22 cellular contexts compared by ENCODE assay signal in genomic region chr6:132952998-132953397, GRCh38.
"Had no signal": no experiment of that assay in that cellular context is flagged by ENCODE, and none has a peak within 500 bp of the region (broad histone marks: within the 10 kb centered on the region; RNA-seq: fewer than 3 reads in every experiment).

No MANE protein-coding gene starts in this region.

- H3K4me3 ChIP-seq: ascending aorta, body of pancreas, Peyer's patch, SJSA1 had no signal

- H3K9me3 ChIP-seq: ascending aorta, body of pancreas, Peyer's patch, SJSA1 had no signal

- H3K36me3 Mint-ChIP-seq: activated naive CD4-positive, alpha-beta T cell treated with anti-CD3 and anti-CD28 coated beads, Interleukin-2, amount 50 U/mL, for 24 hours had no signal

- FAIRE-seq: bronchial epithelial cell had no signal

- H3K9me3 Mint-ChIP-seq: activated naive CD4-positive, alpha-beta T cell treated with anti-CD3 and anti-CD28 coated beads, Interleukin-2, amount 50 U/mL, for 24 hours; activated T-cell treated with anti-CD3 and anti-CD28 coated beads, Interleukin-2, amount 50 U/mL, for 24 hours; activated T-helper 1 cell treated with anti-CD3 and anti-CD28 coated beads, Interleukin-12 subunit alpha, Interleukin-12 subunit beta, Interleukin-2, Interleukin-4 antibody, amounts not matched to agents 30 ng/mL and 10 ng/mL and 1 ng/mL, durations not matched to agents 14 hours and 24 hours and 36 hours; T-helper 1 cell treated with Interleukin-12 subunit alpha and Interleukin-12 subunit beta and Interleukin-4 antibody, amounts not matched to agents 30 μg/mL and 1 μg/mL, for 36 hours had no signal

- H3K27ac ChIP-seq: ascending aorta, body of pancreas, KMS-11, Peyer's patch, RWPE1, SJSA1 had no signal

- H3K4me1 Mint-ChIP-seq: activated naive CD4-positive, alpha-beta T cell treated with anti-CD3 and anti-CD28 coated beads, Interleukin-2, amount 50 U/mL, for 24 hours had no signal

- H3K27me3 ChIP-seq: ascending aorta, body of pancreas, Peyer's patch, SJSA1 had no signal

- DNase-seq: activated CD4-positive, alpha-beta T cell treated with anti-CD3 and anti-CD28 coated beads for 4 hours; activated CD4-positive, alpha-beta T cell treated with anti-CD3 and anti-CD28 coated beads, Interleukin-2, amount 50 U/mL, for 4 hours; activated CD8-positive, alpha-beta T cell treated with anti-CD3 and anti-CD28 coated beads, Interleukin-2, amount 10 ng/mL, durations not matched to agents 7 days and 5 days; activated effector memory CD4-positive, alpha-beta T cell treated with Interleukin-2 at 50 U/mL for 16 hours; activated naive CD4-positive, alpha-beta T cell; activated T-cell treated with anti-CD3 and anti-CD28 coated beads, Interleukin-2, amount 50 U/mL, for 24 hours; amniotic stem cell; body of pancreas; central memory CD4-positive, alpha-beta T cell; NCI-H1092; NCI-H1417; NCI-H1930; Peyer's patch; Right ventricle myocardium superior had no signal

- H3K36me3 ChIP-seq: ascending aorta, Peyer's patch, SJSA1 had no signal

- H3K4me3 Mint-ChIP-seq: activated CD8-positive, alpha-beta T cell treated with anti-CD3 and anti-CD28 coated beads, Interleukin-2, amount 10 ng/mL, durations not matched to agents 7 days and 5 days; activated naive CD4-positive, alpha-beta T cell treated with anti-CD3 and anti-CD28 coated beads, Interleukin-2, amount 50 U/mL, for 24 hours; activated T-cell treated with anti-CD3 and anti-CD28 coated beads, Interleukin-2, amount 50 U/mL, for 24 hours; activated T-helper 1 cell treated with anti-CD3 and anti-CD28 coated beads, Interleukin-12 subunit alpha, Interleukin-12 subunit beta, Interleukin-2, Interleukin-4 antibody, amounts not matched to agents 30 ng/mL and 10 ng/mL and 1 ng/mL, durations not matched to agents 14 hours and 24 hours and 36 hours; T-helper 1 cell treated with Interleukin-12 subunit alpha and Interleukin-12 subunit beta and Interleukin-4 antibody, amounts not matched to agents 30 μg/mL and 1 μg/mL, for 36 hours had no signal

- H3K27ac Mint-ChIP-seq: activated CD8-positive, alpha-beta T cell treated with anti-CD3 and anti-CD28 coated beads, Interleukin-2, amount 10 ng/mL, durations not matched to agents 7 days and 5 days; activated naive CD4-positive, alpha-beta T cell treated with anti-CD3 and anti-CD28 coated beads, Interleukin-2, amount 50 U/mL, for 24 hours; activated T-cell treated with anti-CD3 and anti-CD28 coated beads, Interleukin-2, amount 50 U/mL, for 24 hours; activated T-helper 1 cell treated with anti-CD3 and anti-CD28 coated beads, Interleukin-12 subunit alpha, Interleukin-12 subunit beta, Interleukin-2, Interleukin-4 antibody, amounts not matched to agents 30 ng/mL and 10 ng/mL and 1 ng/mL, durations not matched to agents 14 hours and 24 hours and 36 hours; T-helper 1 cell treated with Interleukin-12 subunit alpha and Interleukin-12 subunit beta and Interleukin-4 antibody, amounts not matched to agents 30 μg/mL and 1 μg/mL, for 36 hours had no signal

- H3K9ac ChIP-seq: KMS-11 had no signal

- H3K4me1 ChIP-seq: ascending aorta, body of pancreas, Peyer's patch, SJSA1 had no signal

- H3K4me2 ChIP-seq: KMS-11 had no signal
